In genomic region chr11:102733232-102733875, GRCh38 we compare ENCODE assay signal across 10 cellular contexts. TPM values are rescaled to one million over a fixed set of nuclear protein-coding genes. Genes with fewer than 3 reads are reported as not detected.
DNase-seq lines count a peak whose midpoint lies in the region; ATAC-seq and TF ChIP-seq lines count a peak whose summit lies in the region.
"Had no signal": no experiment of that assay in that cellular context is flagged by ENCODE, and none has a peak within 500 bp of the region (broad histone marks: within the 10 kb centered on the region; RNA-seq: fewer than 3 reads in every experiment).

No MANE protein-coding gene starts in this region.

- no peak overlapping the region for H2AFZ ChIP-seq in OCI-LY7 (ENCODE audit: low read length)

- no peaks in the 10 kb centered on the region for H3K36me3 ChIP-seq in OCI-LY7 (ENCODE audit: insufficient read depth, low read length)
- no peaks in the 10 kb centered on the region for H3K36me3 ChIP-seq in tibial nerve
- H3K36me3 ChIP-seq: BLaER1, tibial artery had no signal

- intact Hi-C loops in OCI-LY7 (cut with micrococcal nuclease; ENCODE audit: unreplicated experiment) = loop anchor here (2.0 kb wide), 1 partner anchor 207 kb away; no protein-coding TSS in a partner anchor

- no peak overlapping the region for H3K4me3 ChIP-seq in OCI-LY7 (ENCODE audit: low read depth, low read length, poor library complexity, severe bottlenecking)
- no peak overlapping the region for H3K4me3 ChIP-seq in astrocyte of the cerebellum (ENCODE audit: low read depth, low read length)
- H3K4me3 ChIP-seq in tibial nerve = no peak overlapping the region
- H3K4me3 ChIP-seq: BLaER1, tibial artery had no signal

- H3K9me2 ChIP-seq in OCI-LY7 (ENCODE audit: insufficient read depth, low read length) = no peaks in the 10 kb centered on the region

- H3K4me1 ChIP-seq in OCI-LY7 (ENCODE audit: insufficient read depth, low read length, poor library complexity, severe bottlenecking) = no peaks in the 10 kb centered on the region
- H3K4me1 ChIP-seq in tibial nerve = no peaks in the 10 kb centered on the region
- H3K4me1 ChIP-seq: BLaER1, tibial artery had no signal

- no peak for TF ChIP-seq POLR2A in tibial nerve (IDR thresholded peaks at IDR 0.05)

- no TSS peak for BruUV-seq in OCI-LY7 (replicated peaks; lab: Mats Ljungman, UMichigan)

- H3K9me3 ChIP-seq in OCI-LY7 (ENCODE audit: low read length) (no peaks in the 10 kb centered on the region), tibial nerve (no peaks in the 10 kb centered on the region)
- H3K9me3 ChIP-seq: tibial artery had no signal

- TF ChIP-seq EP300 in tibial nerve (IDR thresholded peaks at IDR 0.05) = no peak

- H3K79me2 ChIP-seq in OCI-LY7 (ENCODE audit: insufficient read depth, low read depth, low read length) = no peaks in the 10 kb centered on the region

- H3K27ac ChIP-seq in OCI-LY7 (ENCODE audit: low read depth, low read length, poor library complexity, severe bottlenecking) (no peak overlapping the region), tibial nerve (no peak overlapping the region)
- H3K27ac ChIP-seq: BLaER1, tibial artery had no signal

- TF ChIP-seq CTCF in OCI-LY7 (conservative IDR thresholded peaks at IDR 0.05; ENCODE audit: low read length) = peak; percentile 96
- TF ChIP-seq CTCF in astrocyte of the cerebellum (IDR thresholded peaks at IDR 0.05; ENCODE audit: low read depth, low read length, missing control alignments) = peak; percentile 68
- peak in 3 of 5 experiments; percentile 22 to 33 (median 23) for TF ChIP-seq CTCF in tibial nerve (IDR thresholded peaks at IDR 0.05)

- in situ Hi-C loops in astrocyte of the cerebellum (cut with HindIII; ENCODE audit: low sequenced_read_pairs) = no loop called here

- no peaks in the 10 kb centered on the region for H4K20me1 ChIP-seq in OCI-LY7 (ENCODE audit: insufficient read depth, low read length)
- H4K20me1 ChIP-seq: BLaER1 had no signal

- CTCF ChIA-PET in OCI-LY7 (lab: Charles Lee; ENCODE audit: unreplicated experiment) = no interaction called here

- H3K27me3 ChIP-seq in tibial nerve = no peaks in the 10 kb centered on the region
- H3K27me3 ChIP-seq: BLaER1 had no signal

- H3K4me2 ChIP-seq in OCI-LY7 (ENCODE audit: low read length) = no peak overlapping the region
- H3K4me2 ChIP-seq: BLaER1 had no signal

- POLR2A ChIA-PET in OCI-LY7 (lab: Charles Lee) = interaction anchor here (1.1 kb wide), 1 partner anchor 577 kb away, joined by 3 read pairs; no protein-coding TSS in a partner anchor

- 58 to 59% methylated on average over 8 of the region's 8 CpGs for WGBS in tibial nerve, 2 donors

- ATAC-seq in GM21381 (IDR thresholded peaks at IDR 0.05; ENCODE audit: unreplicated experiment) = peak; percentile 87

- peak; percentile 41 to 82 (median 82) for DNase-seq in NCI-H1417 (lab: John Stamatoyannopoulos, UW)
- no peak for DNase-seq in NCI-H1417 treated with DMSO at 0.1 percent for 48 hours (lab: John Stamatoyannopoulos, UW)
- DNase-seq in HK-2 (ENCODE audit: unreplicated experiment) = peak; percentile 70
- DNase-seq in OCI-LY7 (ENCODE audit: low spot score) = peak; percentile 56
- DNase-seq in astrocyte of the cerebellum (ENCODE audit: low read depth) = no peak
- DNase-seq in left kidney (ENCODE audit: low read depth, low spot score) = peak; percentile 42
- peak; percentile 14 to 35 for DNase-seq in tibial nerve (ENCODE audit: low spot score in 2 of 2)

RNA-seq across cellular contexts. Expression of gene MMP8, which starts 8.6 kb away (rescaled TPM):
- not detected in 2 replicates for total RNA-seq in OCI-LY7 (2014; rRNA removed; shearing (Covaris generic))
- not detected in 2 replicates for total RNA-seq in OCI-LY7 (2022)
- not detected for total RNA-seq in tibial nerve

RNA-seq across cellular contexts. Expression of gene MMP27, which starts 27.8 kb away (rescaled TPM):
- total RNA-seq in OCI-LY7 (2014; rRNA removed; shearing (Covaris generic)) = not detected in 2 replicates
- not detected in 2 replicates for total RNA-seq in OCI-LY7 (2022)
- total RNA-seq in tibial nerve = under 1 TPM in 1 of 4 donors, not detected in 3; 0.78 TPM

RNA-seq across cellular contexts. Expression of gene MMP10, which starts 47.1 kb away (rescaled TPM):
- total RNA-seq in OCI-LY7 (2014; rRNA removed; shearing (Covaris generic)) = not detected in 2 replicates
- total RNA-seq in OCI-LY7 (2022) (not detected in 2 replicates), tibial nerve (not detected)

Comparison
In these comparisons a context has a peak if more than half of its experiments do, and no peak if none do; other contexts are left out.
1. DNase-seq: peak in NCI-H1417 (3 of 3), HK-2 (single experiment), OCI-LY7 (single experiment), left kidney (single experiment) and tibial nerve (2 of 2); none in NCI-H1417 treated with DMSO at 0.1 percent for 48 hours (single experiment) and astrocyte of the cerebellum (single experiment).
2. CTCF ChIP-seq: peak in every context shown above with its lines; median percentile 96 in OCI-LY7; 68 in astrocyte of the cerebellum; 23 in tibial nerve.